In genomic region chr2:221629478-221629877, GRCh38 we compare ENCODE assay signal across 16 cellular contexts. TPM values are rescaled to one million over a fixed set of nuclear protein-coding genes. Genes with fewer than 3 reads are reported as not detected.
DNase-seq lines count a peak whose midpoint lies in the region; ATAC-seq, FAIRE-seq and TF ChIP-seq lines count a peak whose summit lies in the region.
"Had no signal": no experiment of that assay in that cellular context is flagged by ENCODE, and none has a peak within 500 bp of the region (broad histone marks: within the 10 kb centered on the region; RNA-seq: fewer than 3 reads in every experiment).

No MANE protein-coding gene starts in this region.

- TF ChIP-seq POLR2A in A549 (IDR thresholded peaks at IDR 0.05; ENCODE audit: low read length), result no peak
- no peak for TF ChIP-seq POLR2A in H54 (IDR thresholded peaks at IDR 0.05; ENCODE audit: low read depth, low read length)

- no peak overlapping the region for H3K9ac ChIP-seq in adipocyte (ENCODE audit: low read length)

- WGBS in A549 (ENCODE audit: missing lambda C conversion rate), result 21% methylated on average over 5 of the region's 5 CpGs

- H3K27ac Mint-ChIP-seq in stimulated activated memory B cell treated with anti-CD40 and anti-IgM and Interleukin-4, amounts not matched to agents 10 μg/mL and 1 μg/mL and 100 μg/mL, for 72 hours, result no peak overlapping the region
- H3K27ac Mint-ChIP-seq: B cell, natural killer cell had no signal

- H3K4me1 ChIP-seq in A549 (peaks cover 5% of the 10 kb centered on the region; the same call in 1 of the 3 replicates), adipocyte (ENCODE audit: control insufficient read depth, insufficient read depth, low read length) (peaks cover 12% of the 10 kb centered on the region)
- no peaks in the 10 kb centered on the region for H3K4me1 ChIP-seq in effector memory CD4-positive, alpha-beta T cell (ENCODE audit: control insufficient read depth, insufficient read depth, low read length, poor library complexity, severe bottlenecking)
- H3K4me1 ChIP-seq: body of pancreas, tibial nerve had no signal

- TF ChIP-seq EP300 in A549 (IDR thresholded peaks at IDR 0.05), result no peak

- FAIRE-seq in A549 (lab: Jason Lieb, UNC) (no peak), H54 (lab: Jason Lieb, UNC) (peak; percentile 94)
- FAIRE-seq: kidney had no signal

- POLR2A ChIA-PET in A549 (lab: Yijun Ruan, JAX), result no interaction called here

- peak in 1 of 2 experiments; percentile 56; a peak in 2 of 6 replicates for ATAC-seq in A549
- no peak for ATAC-seq in stimulated activated memory B cell treated with anti-CD40 and anti-IgM and Interleukin-4, amounts not matched to agents 10 μg/mL and 1 μg/mL and 100 μg/mL, for 72 hours
- ATAC-seq: body of pancreas, natural killer cell had no signal

- no peak overlapping the region for H3K27ac ChIP-seq in A549
- no peak overlapping the region for H3K27ac ChIP-seq in effector memory CD4-positive, alpha-beta T cell (ENCODE audit: insufficient read depth, low read length, poor library complexity, severe bottlenecking)
- H3K27ac ChIP-seq: body of pancreas, tibial nerve had no signal

- no peaks in the 10 kb centered on the region for H3K27me3 Mint-ChIP-seq in stimulated activated memory B cell treated with anti-CD40 and anti-IgM and Interleukin-4, amounts not matched to agents 10 μg/mL and 1 μg/mL and 100 μg/mL, for 72 hours

- H3K36me3 Mint-ChIP-seq in stimulated activated memory B cell treated with anti-CD40 and anti-IgM and Interleukin-4, amounts not matched to agents 10 μg/mL and 1 μg/mL and 100 μg/mL, for 72 hours, result no peaks in the 10 kb centered on the region
- H3K36me3 Mint-ChIP-seq: natural killer cell had no signal

- CTCF ChIA-PET in A549 (lab: Yijun Ruan, JAX), result no interaction called here

- no peaks in the 10 kb centered on the region for H3K36me3 ChIP-seq in adipocyte (ENCODE audit: control insufficient read depth, insufficient read depth, low read length, severe bottlenecking)
- H3K36me3 ChIP-seq in effector memory CD4-positive, alpha-beta T cell (ENCODE audit: control insufficient read depth, insufficient read depth, low read length), result no peaks in the 10 kb centered on the region
- H3K36me3 ChIP-seq: tibial nerve had no signal

- TF ChIP-seq CTCF in A549 (IDR thresholded peaks at IDR 0.05), result no peak

- TF ChIP-seq RAD21 in A549 (conservative IDR thresholded peaks at IDR 0.05 in 1 of 2, IDR thresholded peaks at IDR 0.05 in 1 of 2), result no peak

- H3K4me3 ChIP-seq in A549, result no peak overlapping the region
- H3K4me3 ChIP-seq in adipocyte (ENCODE audit: low read length), result no peak overlapping the region
- H3K4me3 ChIP-seq in effector memory CD4-positive, alpha-beta T cell (ENCODE audit: insufficient read depth, low read depth, low read length, poor library complexity, severe bottlenecking), result no peak overlapping the region
- H3K4me3 ChIP-seq: body of pancreas, tibial nerve had no signal

- no peaks in the 10 kb centered on the region for H3K9me3 Mint-ChIP-seq in stimulated activated memory B cell treated with anti-CD40 and anti-IgM and Interleukin-4, amounts not matched to agents 10 μg/mL and 1 μg/mL and 100 μg/mL, for 72 hours
- H3K9me3 Mint-ChIP-seq: natural killer cell had no signal

- H3K4me1 Mint-ChIP-seq in stimulated activated memory B cell treated with anti-CD40 and anti-IgM and Interleukin-4, amounts not matched to agents 10 μg/mL and 1 μg/mL and 100 μg/mL, for 72 hours, result no peaks in the 10 kb centered on the region
- H3K4me1 Mint-ChIP-seq: B cell, natural killer cell had no signal

- DNase-seq in A549 (ENCODE audit: low read depth in 1 of 2, low spot score in 1 of 2) (peak; percentile 6 to 39), H54 (ENCODE audit: insufficient read length, low spot score) (peak; percentile 38), adipocyte (ENCODE audit: low read depth) (peak; percentile 70), glomerular visceral epithelial cell (ENCODE audit: extremely low spot score) (peak; percentile 75), NCI-H1048 (lab: John Stamatoyannopoulos, UW) (no peak), putamen (ENCODE audit: low spot score) (no peak)
- DNase-seq in effector memory CD4-positive, alpha-beta T cell, result no peak
- DNase-seq: body of pancreas, kidney, natural killer cell, NCI-H1092 treated with DMSO at 0.1 percent for 48 hours, NCI-H524, SIG-M5 had no signal

- no peaks in the 10 kb centered on the region for H3K9me3 ChIP-seq in A549
- no peaks in the 10 kb centered on the region for H3K9me3 ChIP-seq in adipocyte (ENCODE audit: control insufficient read depth, low read length)
- H3K9me3 ChIP-seq in effector memory CD4-positive, alpha-beta T cell (ENCODE audit: control insufficient read depth, low read length), result no peaks in the 10 kb centered on the region
- H3K9me3 ChIP-seq: body of pancreas, tibial nerve had no signal

- H3K4me3 Mint-ChIP-seq in stimulated activated memory B cell treated with anti-CD40 and anti-IgM and Interleukin-4, amounts not matched to agents 10 μg/mL and 1 μg/mL and 100 μg/mL, for 72 hours, result no peak overlapping the region
- H3K4me3 Mint-ChIP-seq: B cell, natural killer cell had no signal

- H3K4me2 ChIP-seq in A549, result no peak overlapping the region

- no peaks in the 10 kb centered on the region for H3K27me3 ChIP-seq in adipocyte (replicated peaks; ENCODE audit: control insufficient read depth, insufficient read depth, low read length)
- no peaks in the 10 kb centered on the region for H3K27me3 ChIP-seq in effector memory CD4-positive, alpha-beta T cell (replicated peaks; ENCODE audit: control insufficient read depth, insufficient read depth, low read length, poor library complexity, severe bottlenecking)
- H3K27me3 ChIP-seq: body of pancreas, tibial nerve had no signal

TF ChIP-seq in A549, 52 proteins besides CTCF, POLR2A, EP300 and RAD21 (continues in another document):
- TF ChIP-seq SMC3 (IDR thresholded peaks at IDR 0.05) (no peak), TFCP2L1 (CRISPR knock-in tag; IDR thresholded peaks at IDR 0.05) (no peak), KDM5A (IDR thresholded peaks at IDR 0.05) (no peak), HEYL (CRISPR knock-in tag; IDR thresholded peaks at IDR 0.05) (no peak), ZNF302 (CRISPR knock-in tag; IDR thresholded peaks at IDR 0.05) (no peak), CBX8 (IDR thresholded peaks at IDR 0.05) (no peak)
- TF ChIP-seq, protein P1, sequence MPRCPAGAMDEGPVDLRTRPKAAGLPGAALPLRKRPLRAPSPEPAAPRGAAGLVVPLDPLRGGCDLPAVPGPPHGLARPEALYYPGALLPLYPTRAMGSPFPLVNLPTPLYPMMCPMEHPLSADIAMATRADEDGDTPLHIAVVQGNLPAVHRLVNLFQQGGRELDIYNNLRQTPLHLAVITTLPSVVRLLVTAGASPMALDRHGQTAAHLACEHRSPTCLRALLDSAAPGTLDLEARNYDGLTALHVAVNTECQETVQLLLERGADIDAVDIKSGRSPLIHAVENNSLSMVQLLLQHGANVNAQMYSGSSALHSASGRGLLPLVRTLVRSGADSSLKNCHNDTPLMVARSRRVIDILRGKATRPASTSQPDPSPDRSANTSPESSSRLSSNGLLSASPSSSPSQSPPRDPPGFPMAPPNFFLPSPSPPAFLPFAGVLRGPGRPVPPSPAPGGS (IDR thresholded peaks at IDR 0.05), result no peak
- TF ChIP-seq, protein P2, sequence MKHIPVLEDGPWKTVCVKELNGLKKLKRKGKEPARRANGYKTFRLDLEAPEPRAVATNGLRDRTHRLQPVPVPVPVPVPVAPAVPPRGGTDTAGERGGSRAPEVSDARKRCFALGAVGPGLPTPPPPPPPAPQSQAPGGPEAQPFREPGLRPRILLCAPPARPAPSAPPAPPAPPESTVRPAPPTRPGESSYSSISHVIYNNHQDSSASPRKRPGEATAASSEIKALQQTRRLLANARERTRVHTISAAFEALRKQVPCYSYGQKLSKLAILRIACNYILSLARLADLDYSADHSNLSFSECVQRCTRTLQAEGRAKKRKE (CRISPR knock-in tag; IDR thresholded peaks at IDR 0.05; ENCODE audit: low read depth), result no peak
- TF ChIP-seq, protein P3, sequence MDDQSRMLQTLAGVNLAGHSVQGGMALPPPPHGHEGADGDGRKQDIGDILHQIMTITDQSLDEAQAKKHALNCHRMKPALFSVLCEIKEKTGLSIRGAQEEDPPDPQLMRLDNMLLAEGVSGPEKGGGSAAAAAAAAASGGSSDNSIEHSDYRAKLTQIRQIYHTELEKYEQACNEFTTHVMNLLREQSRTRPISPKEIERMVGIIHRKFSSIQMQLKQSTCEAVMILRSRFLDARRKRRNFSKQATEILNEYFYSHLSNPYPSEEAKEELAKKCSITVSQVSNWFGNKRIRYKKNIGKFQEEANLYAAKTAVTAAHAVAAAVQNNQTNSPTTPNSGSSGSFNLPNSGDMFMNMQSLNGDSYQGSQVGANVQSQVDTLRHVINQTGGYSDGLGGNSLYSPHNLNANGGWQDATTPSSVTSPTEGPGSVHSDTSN (IDR thresholded peaks at IDR 0.05), result no peak
- TF ChIP-seq, protein P4, sequence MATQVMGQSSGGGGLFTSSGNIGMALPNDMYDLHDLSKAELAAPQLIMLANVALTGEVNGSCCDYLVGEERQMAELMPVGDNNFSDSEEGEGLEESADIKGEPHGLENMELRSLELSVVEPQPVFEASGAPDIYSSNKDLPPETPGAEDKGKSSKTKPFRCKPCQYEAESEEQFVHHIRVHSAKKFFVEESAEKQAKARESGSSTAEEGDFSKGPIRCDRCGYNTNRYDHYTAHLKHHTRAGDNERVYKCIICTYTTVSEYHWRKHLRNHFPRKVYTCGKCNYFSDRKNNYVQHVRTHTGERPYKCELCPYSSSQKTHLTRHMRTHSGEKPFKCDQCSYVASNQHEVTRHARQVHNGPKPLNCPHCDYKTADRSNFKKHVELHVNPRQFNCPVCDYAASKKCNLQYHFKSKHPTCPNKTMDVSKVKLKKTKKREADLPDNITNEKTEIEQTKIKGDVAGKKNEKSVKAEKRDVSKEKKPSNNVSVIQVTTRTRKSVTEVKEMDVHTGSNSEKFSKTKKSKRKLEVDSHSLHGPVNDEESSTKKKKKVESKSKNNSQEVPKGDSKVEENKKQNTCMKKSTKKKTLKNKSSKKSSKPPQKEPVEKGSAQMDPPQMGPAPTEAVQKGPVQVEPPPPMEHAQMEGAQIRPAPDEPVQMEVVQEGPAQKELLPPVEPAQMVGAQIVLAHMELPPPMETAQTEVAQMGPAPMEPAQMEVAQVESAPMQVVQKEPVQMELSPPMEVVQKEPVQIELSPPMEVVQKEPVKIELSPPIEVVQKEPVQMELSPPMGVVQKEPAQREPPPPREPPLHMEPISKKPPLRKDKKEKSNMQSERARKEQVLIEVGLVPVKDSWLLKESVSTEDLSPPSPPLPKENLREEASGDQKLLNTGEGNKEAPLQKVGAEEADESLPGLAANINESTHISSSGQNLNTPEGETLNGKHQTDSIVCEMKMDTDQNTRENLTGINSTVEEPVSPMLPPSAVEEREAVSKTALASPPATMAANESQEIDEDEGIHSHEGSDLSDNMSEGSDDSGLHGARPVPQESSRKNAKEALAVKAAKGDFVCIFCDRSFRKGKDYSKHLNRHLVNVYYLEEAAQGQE (IDR thresholded peaks at IDR 0.05), result no peak

RNA-seq across cellular contexts. Expression of gene EPHA4, which starts 57.4 kb away (rescaled TPM):
- polyA plus RNA-seq in A549 (2011; rRNA removed), result 1.1 and 1.7 TPM in 2 replicates
- polyA plus RNA-seq in A549 (2012; cell fraction: cytosol; rRNA removed), result 0.21 and 0.26 TPM in 2 replicates
- 0.52 and 1.5 TPM in 2 replicates for polyA plus RNA-seq in A549 (2012; cell fraction: nucleus; rRNA removed)
- 0.31 to 0.57 TPM (median 0.54 TPM) in 3 replicates for polyA plus RNA-seq in A549 (2017; fragmentation: RNase III; extraction: RNeasy Plus Mini Kit Qiagen cat#74134 plus additional on column Dnase treatment)
- polyA minus RNA-seq in A549 (2011; rRNA and poly(A)+ RNA removed), result 3.0 and 5.6 TPM in 2 replicates

Comparison
In these comparisons a context has a peak if more than half of its experiments do, and no peak if none do; other contexts are left out.
1. DNase-seq: peak in A549 (2 of 2), H54 (single experiment), adipocyte (single experiment) and glomerular visceral epithelial cell (single experiment); none in effector memory CD4-positive, alpha-beta T cell (0 of 3), NCI-H1048 (single experiment) and putamen (single experiment).